Comparison of ENCODE assay signal across 1 cellular context in the genomic region with DNA sequence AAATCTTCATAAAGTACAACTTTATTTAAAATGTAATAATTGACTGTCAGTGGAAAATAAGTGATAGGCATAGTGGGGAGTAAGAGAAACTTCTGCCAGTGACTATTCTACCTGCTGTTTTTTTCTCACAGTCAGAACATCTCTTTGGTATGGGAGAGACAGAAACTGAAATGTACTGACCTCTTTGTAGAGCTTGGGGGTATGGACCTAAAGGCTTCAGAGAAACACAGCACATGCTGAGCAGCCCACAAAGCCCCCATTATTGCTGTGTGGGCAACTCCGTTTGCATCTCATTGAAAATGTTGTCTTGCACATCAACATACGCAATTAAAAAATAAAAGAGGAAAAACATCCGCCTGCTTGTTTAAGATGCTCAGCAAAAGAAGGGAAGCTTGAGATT.
TF ChIP-seq lines count a peak whose summit lies in the region.

No MANE protein-coding gene starts in this region.

TF ChIP-seq in GM23338, 12 proteins besides CTCF, POLR2A, EP300 and RAD21 (continued from another document):
- no peak for TF ChIP-seq ZNF462 (CRISPR knock-in tag; IDR thresholded peaks at IDR 0.05)
- TF ChIP-seq CREB1 (CRISPR knock-in tag; IDR thresholded peaks at IDR 0.05; ENCODE audit: low read depth) = no peak
- no peak for TF ChIP-seq POLR2AphosphoS5 (IDR thresholded peaks at IDR 0.05; ENCODE audit: low read depth)
- no peak for TF ChIP-seq REST (IDR thresholded peaks at IDR 0.05; ENCODE audit: unreplicated experiment)
- TF ChIP-seq NANOG (IDR thresholded peaks at IDR 0.05; ENCODE audit: borderline replicate concordance) = no peak
- TF ChIP-seq ZNF331 (CRISPR knock-in tag; IDR thresholded peaks at IDR 0.05; ENCODE audit: low read depth) = no peak
- TF ChIP-seq, protein P1, sequence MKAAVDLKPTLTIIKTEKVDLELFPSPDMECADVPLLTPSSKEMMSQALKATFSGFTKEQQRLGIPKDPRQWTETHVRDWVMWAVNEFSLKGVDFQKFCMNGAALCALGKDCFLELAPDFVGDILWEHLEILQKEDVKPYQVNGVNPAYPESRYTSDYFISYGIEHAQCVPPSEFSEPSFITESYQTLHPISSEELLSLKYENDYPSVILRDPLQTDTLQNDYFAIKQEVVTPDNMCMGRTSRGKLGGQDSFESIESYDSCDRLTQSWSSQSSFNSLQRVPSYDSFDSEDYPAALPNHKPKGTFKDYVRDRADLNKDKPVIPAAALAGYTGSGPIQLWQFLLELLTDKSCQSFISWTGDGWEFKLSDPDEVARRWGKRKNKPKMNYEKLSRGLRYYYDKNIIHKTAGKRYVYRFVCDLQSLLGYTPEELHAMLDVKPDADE (IDR thresholded peaks at IDR 0.05) = no peak
